Comparison of ENCODE assay signal across 22 cellular contexts in the genomic region with DNA sequence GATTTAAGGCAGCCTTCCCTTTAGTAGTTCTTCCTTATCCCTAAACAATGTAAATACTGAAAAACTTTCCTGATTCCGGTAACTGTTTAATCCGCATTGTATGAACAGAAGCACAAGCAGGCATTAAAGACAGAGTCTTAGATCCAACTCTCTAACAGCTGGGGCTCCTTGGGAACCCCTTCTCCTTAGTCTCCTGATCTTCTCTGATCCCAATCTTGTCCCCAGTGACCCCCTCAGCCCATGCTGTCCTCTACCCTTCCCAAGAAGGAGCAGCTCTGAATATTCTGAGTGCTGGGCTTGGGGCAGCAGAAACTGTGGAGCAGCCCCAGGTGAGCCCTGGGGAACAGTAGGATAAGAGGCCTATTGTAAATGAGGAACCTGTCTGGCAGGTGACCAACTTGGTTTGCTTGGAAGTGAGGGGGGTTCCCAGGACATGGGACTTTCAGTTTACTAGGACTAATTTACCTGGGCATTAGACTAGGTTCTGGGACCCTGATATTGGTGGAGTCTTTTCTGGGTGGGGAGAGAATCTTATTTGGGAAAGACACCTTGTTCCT. TPM values are rescaled to one million over a fixed set of nuclear protein-coding genes. Genes with fewer than 3 reads are reported as not detected.
DNase-seq lines count a peak whose midpoint lies in the region; ATAC-seq, FAIRE-seq and TF ChIP-seq lines count a peak whose summit lies in the region.
"Had no signal": no experiment of that assay in that cellular context is flagged by ENCODE, and none has a peak within 500 bp of the region (broad histone marks: within the 10 kb centered on the region; RNA-seq: fewer than 3 reads in every experiment).

No MANE protein-coding gene starts in this region.

- no peaks in the 10 kb centered on the region for H4K20me1 ChIP-seq in GM23338 (replicated peaks; ENCODE audit: insufficient read depth)
- H4K20me1 ChIP-seq: BLaER1 treated with 17β-estradiol and CSF1 and Interleukin-3, amounts not matched to agents 10 nM and 100 nM had no signal

- H3K27me3 ChIP-seq in GM23338 (ENCODE audit: insufficient read depth): no peaks in the 10 kb centered on the region
- no peaks in the 10 kb centered on the region for H3K27me3 ChIP-seq in pancreas
- H3K27me3 ChIP-seq: BLaER1 treated with 17β-estradiol and CSF1 and Interleukin-3, amounts not matched to agents 10 nM and 100 nM had no signal

- no peak overlapping the region for H3K27ac ChIP-seq in GM23338 (ENCODE audit: low read depth)
- no peak overlapping the region for H3K27ac ChIP-seq in pancreas
- H3K27ac ChIP-seq: BLaER1 treated with 17β-estradiol and CSF1 and Interleukin-3, amounts not matched to agents 10 nM and 100 nM; KMS-11 had no signal

- H2AFZ ChIP-seq in GM23338: no peak overlapping the region

- ATAC-seq in GM23338: peak; percentile 87
- peak in 3 of 4 donors; percentile 11 to 62 (median 41) for ATAC-seq in pancreas
- ATAC-seq: CD8-positive, alpha-beta T cell; PC-3; SK-N-SH treated with all-trans-retinoic acid at 6 μM for 48 hours had no signal

- no peak overlapping the region for H3K4me3 ChIP-seq in GM23338
- no peak overlapping the region for H3K4me3 ChIP-seq in pancreas
- H3K4me3 ChIP-seq: BLaER1 treated with 17β-estradiol and CSF1 and Interleukin-3, amounts not matched to agents 10 nM and 100 nM had no signal

- H3K4me1 Mint-ChIP-seq in GM23338: peaks cover 13% of the 10 kb centered on the region; the same call in 2 of the 3 replicates

- no peaks in the 10 kb centered on the region for H3K36me3 Mint-ChIP-seq in GM23338 (ENCODE audit: low read depth)
- H3K36me3 Mint-ChIP-seq: CD8-positive, alpha-beta T cell had no signal

- peaks cover 6% of the 10 kb centered on the region for H3K27me3 Mint-ChIP-seq in GM23338 (ENCODE audit: insufficient read depth, low read depth, poor library complexity)

- 79% methylated on average over 2 of the region's 2 CpGs for WGBS in pancreas, 2 donors

- H3K4me2 ChIP-seq in GM23338: 0 out of 2 replicates have a peak overlapping the region, but pooled peaks have one; percentile 23
- H3K4me2 ChIP-seq: BLaER1 treated with 17β-estradiol and CSF1 and Interleukin-3, amounts not matched to agents 10 nM and 100 nM; KMS-11 had no signal

- no peaks in the 10 kb centered on the region for H3K9me3 Mint-ChIP-seq in GM23338
- H3K9me3 Mint-ChIP-seq: CD8-positive, alpha-beta T cell; HFFc6 had no signal

- H3K4me3 Mint-ChIP-seq in GM23338: no peak overlapping the region
- H3K4me3 Mint-ChIP-seq: CD8-positive, alpha-beta T cell; HFFc6 had no signal

- peak; percentile 11 for DNase-seq in GM23338 (ENCODE audit: low spot score)
- DNase-seq in NCI-H526 treated with DMSO at 0.1 percent for 48 hours (lab: John Stamatoyannopoulos, UW): peak; percentile 18
- peak; percentile 62 for DNase-seq in islet precursor cell
- DNase-seq in pancreas: peak in 1 of 6 donors; percentile 16
- DNase-seq in nucleus accumbens (lab: John Stamatoyannopoulos, UW): no peak
- DNase-seq in activated CD4-positive, alpha-beta T cell treated with anti-CD3 and anti-CD28 coated beads, Interleukin-2, amount 50 U/mL, for 48 hours: no peak
- DNase-seq in activated gamma-delta T cell (lab: John Stamatoyannopoulos, UW): no peak
- DNase-seq: CD8-positive, alpha-beta T cell; DMS53; HFFc6; MV-4-11; NCI-H1417; NCI-H1930; NCI-H2171 treated with DMSO at 0.1 percent for 48 hours; NCI-H446; PC-3; RPMI8226; SIG-M5 had no signal

- no peaks in the 10 kb centered on the region for H3K9me3 ChIP-seq in pancreas
- H3K9me3 ChIP-seq: BLaER1 treated with 17β-estradiol and CSF1 and Interleukin-3, amounts not matched to agents 10 nM and 100 nM had no signal

- no peaks in the 10 kb centered on the region for H3F3A ChIP-seq in GM23338 (replicated peaks; ENCODE audit: low read depth)

- no peak overlapping the region for H3K27ac Mint-ChIP-seq in GM23338
- H3K27ac Mint-ChIP-seq: CD8-positive, alpha-beta T cell; HFFc6 had no signal

- TF ChIP-seq CTCF in GM23338 (conservative IDR thresholded peaks at IDR 0.05; ENCODE audit: low read depth in 2 of 2) (no peak), pancreas (IDR thresholded peaks at IDR 0.05) (no peak)

- H3K36me3 ChIP-seq in GM23338 (ENCODE audit: insufficient read depth) (no peaks in the 10 kb centered on the region), pancreas (no peaks in the 10 kb centered on the region)
- H3K36me3 ChIP-seq: BLaER1 treated with 17β-estradiol and CSF1 and Interleukin-3, amounts not matched to agents 10 nM and 100 nM had no signal

- FAIRE-seq in pancreas (lab: Jason Lieb, UNC): no peak
- FAIRE-seq: H1 had no signal

- intact Hi-C loops in pancreas (cut with DNase I): no loop called here

- H3K4me1 ChIP-seq in GM23338 (ENCODE audit: insufficient read depth) (peaks cover 8% of the 10 kb centered on the region), pancreas (peaks cover 0 to 3% (median 0%) of the 10 kb centered on the region in 3 donors)
- H3K4me1 ChIP-seq: BLaER1 treated with 17β-estradiol and CSF1 and Interleukin-3, amounts not matched to agents 10 nM and 100 nM had no signal

- H3K79me2 ChIP-seq in GM23338 (replicated peaks; ENCODE audit: insufficient read depth): no peaks in the 10 kb centered on the region

- no peaks in the 10 kb centered on the region for H3K9me2 ChIP-seq in GM23338 (ENCODE audit: insufficient read depth)

TF ChIP-seq in GM23338, 12 proteins besides CTCF, POLR2A, EP300 and RAD21 (continues in another document):
- TF ChIP-seq STAT1 (IDR thresholded peaks at IDR 0.05; ENCODE audit: unreplicated experiment): no peak
- no peak for TF ChIP-seq ZNF462 (CRISPR knock-in tag; IDR thresholded peaks at IDR 0.05)

RNA-seq across cellular contexts. Expression of gene SLC30A4, which starts 13.0 kb away (rescaled TPM):
- 0.04 TPM in 1 of 2 replicates, not detected in the other for total RNA-seq in GM23338 (2014; rRNA removed; shearing (Covaris generic))
- polyA plus RNA-seq in GM23338 (2016; fragmentation: Nextera tagmentation; extraction: Ambion mirVana) (not detected in 2 replicates), pancreas (1 to 10 TPM in 1 of 2 donors, under 1 TPM in 1; 0.80 to 1.9 TPM)
- 1 to 10 TPM; 1.0 to 2.2 (median 1.4) TPM for total RNA-seq in pancreas

RNA-seq across cellular contexts. Expression of gene BLOC1S6, which starts 51.6 kb away (rescaled TPM):
- 28.4 and 31.3 TPM in 2 replicates for total RNA-seq in GM23338 (2014; rRNA removed; shearing (Covaris generic))
- polyA plus RNA-seq in GM23338 (2016; fragmentation: Nextera tagmentation; extraction: Ambion mirVana): 17.5 and 20.9 TPM in 2 replicates
- 10 to 100 TPM; 14.8 to 30.5 (median 20.7) TPM for total RNA-seq in pancreas
- 10 to 100 TPM in 1 of 2 donors, 1 to 10 TPM in 1; 8.4 to 18.4 TPM for polyA plus RNA-seq in pancreas

Comparison
In these comparisons a context has a peak if more than half of its experiments do, and no peak if none do; other contexts are left out.
1. DNase-seq: peak in GM23338 (single experiment), NCI-H526 treated with DMSO at 0.1 percent for 48 hours (single experiment) and islet precursor cell (single experiment); none in nucleus accumbens (0 of 56), activated CD4-positive, alpha-beta T cell treated with anti-CD3 and anti-CD28 coated beads, Interleukin-2, amount 50 U/mL, for 48 hours (0 of 2) and activated gamma-delta T cell (single experiment).